13 cellular contexts compared by ENCODE assay signal in the genomic region with DNA sequence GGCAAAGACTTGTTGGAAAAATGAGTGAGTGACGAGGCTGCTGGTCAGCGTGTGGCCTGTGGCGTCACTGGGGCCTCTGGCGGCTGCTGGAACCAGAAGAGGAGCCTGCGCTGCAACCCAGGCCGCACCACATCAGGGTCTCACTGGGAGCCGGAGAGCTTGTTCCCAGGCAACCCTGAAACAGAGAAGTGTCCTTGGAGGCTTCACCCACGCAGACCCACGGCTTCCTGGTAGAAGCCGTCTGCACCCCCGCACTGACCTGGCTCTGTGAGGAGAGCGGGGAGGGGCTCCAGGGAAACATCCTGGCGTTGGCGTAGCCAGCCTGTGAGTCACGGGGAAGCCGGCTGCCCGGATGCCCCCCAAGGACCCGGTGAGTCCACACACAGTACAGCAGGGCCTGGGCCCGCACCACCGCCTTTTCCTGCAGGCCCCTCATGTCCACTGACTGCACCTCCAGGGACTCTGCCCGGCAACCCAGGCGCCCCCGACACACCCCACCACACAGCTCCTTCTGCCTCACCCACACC. TPM values are rescaled to one million over a fixed set of nuclear protein-coding genes. Genes with fewer than 3 reads are reported as not detected.
DNase-seq lines count a peak whose midpoint lies in the region; ATAC-seq, FAIRE-seq and TF ChIP-seq lines count a peak whose summit lies in the region.
"Had no signal": no experiment of that assay in that cellular context is flagged by ENCODE, and none has a peak within 500 bp of the region (broad histone marks: within the 10 kb centered on the region; RNA-seq: fewer than 3 reads in every experiment).

No MANE protein-coding gene starts in this region.

- FAIRE-seq in pancreas (lab: Jason Lieb, UNC), result no peak

- intact Hi-C loops in pancreas (cut with DNase I), result no loop called here

- H3K4me3 ChIP-seq in adipocyte (ENCODE audit: low read length) (no peak overlapping the region), fibroblast of pulmonary artery (replicated peaks; ENCODE audit: low read depth, low read length) (no peak overlapping the region), pancreas (no peak overlapping the region)

- no peak for TF ChIP-seq CTCF in fibroblast of pulmonary artery (IDR thresholded peaks at IDR 0.05; ENCODE audit: low read length, missing control alignments)
- no peak for TF ChIP-seq CTCF in pancreas (IDR thresholded peaks at IDR 0.05)
- no peak for TF ChIP-seq CTCF in GM13977 (IDR thresholded peaks at IDR 0.05; ENCODE audit: extremely low read depth, insufficient read depth, missing control alignments)

- in situ Hi-C loops in GM13977 (cut with MboI; ENCODE audit: low pct_unique_long_range_greater_than_20kb, low sequenced_read_pairs, unreplicated experiment), result no loop called here
- in situ Hi-C loops in KBM-7 (cut with MboI; ENCODE audit: low pct_unique_long_range_greater_than_20kb, low sequenced_read_pairs), result no loop called here

- peak; percentile 31 to 69 (median 58) for ATAC-seq in pancreas
- no peak for ATAC-seq in HG02798 (IDR thresholded peaks at IDR 0.05; ENCODE audit: poor library complexity, unreplicated experiment)
- ATAC-seq: foreskin keratinocyte had no signal

- H3K4me1 ChIP-seq in adipocyte (ENCODE audit: control insufficient read depth, insufficient read depth, low read length) (peaks cover 19% of the 10 kb centered on the region), pancreas (no peaks in the 10 kb centered on the region)
- H3K4me1 ChIP-seq: foreskin keratinocyte had no signal

- H3K36me3 ChIP-seq in adipocyte (ENCODE audit: control insufficient read depth, insufficient read depth, low read length, severe bottlenecking), result no peaks in the 10 kb centered on the region
- no peaks in the 10 kb centered on the region for H3K36me3 ChIP-seq in pancreas

- H3K9me3 ChIP-seq in adipocyte (ENCODE audit: control insufficient read depth, low read length) (no peaks in the 10 kb centered on the region), pancreas (no peaks in the 10 kb centered on the region)

- H3K27ac ChIP-seq in pancreas, result no peak overlapping the region
- H3K27ac ChIP-seq: foreskin keratinocyte, VCaP had no signal

- peak overlapping the region; percentile 63 for H3K9ac ChIP-seq in adipocyte (ENCODE audit: low read length)

- H3K27me3 ChIP-seq in adipocyte (replicated peaks; ENCODE audit: control insufficient read depth, insufficient read depth, low read length) (no peaks in the 10 kb centered on the region), pancreas (no peaks in the 10 kb centered on the region)
- H3K27me3 ChIP-seq: foreskin keratinocyte had no signal

- WGBS in pancreas, 2 donors, result 59 to 68% methylated on average over 20 to 23 of the region's 23 CpGs

- DNase-seq in AG08396 (ENCODE audit: low spot score) (peak; percentile 48), adipocyte (ENCODE audit: low read depth) (peak; percentile 89), fibroblast of pulmonary artery (ENCODE audit: low read depth) (peak; percentile 84), pancreas (peak in 2 of 6 donors; percentile 34 to 39), HUDEP-2 (lab: John Stamatoyannopoulos, UW; ENCODE audit: unreplicated experiment in 76 of 76) (no peak), GM13977 (ENCODE audit: low spot score) (no peak), KBM-7 (no peak)
- DNase-seq: activated gamma-delta T cell treated with Interleukin-2 at 50 U/mL for 16 hours; foreskin keratinocyte; NCI-H1048; stimulated activated CD4-positive, alpha-beta T cell treated with anti-CD3 and anti-CD28 coated beads, Interleukin-4, amount 100 ng/mL, for 4 hours had no signal

RNA-seq across cellular contexts. Expression of a gene that starts 57.4 kb away (rescaled TPM):
- total RNA-seq in pancreas, result 100 to 1,000 TPM in 1 of 6 donors, 10 to 100 TPM in 5; 22.9 to 101 (median 41.9) TPM
- polyA plus RNA-seq in pancreas, result 100 to 1,000 TPM in 1 of 2 donors, 10 to 100 TPM in 1; 97.4 to 131 TPM

RNA-seq across cellular contexts. Expression of a gene that starts 59.0 kb away (rescaled TPM):
- total RNA-seq in pancreas, result 100 to 1,000 TPM in 1 of 6 donors, 10 to 100 TPM in 5; 15.2 to 135 (median 45.5) TPM
- 100 to 1,000 TPM in 1 of 2 donors, 10 to 100 TPM in 1; 66.9 to 116 TPM for polyA plus RNA-seq in pancreas

Comparison
In these comparisons a context has a peak if more than half of its experiments do, and no peak if none do; other contexts are left out.
1. DNase-seq: peak in AG08396 (single experiment), adipocyte (single experiment) and fibroblast of pulmonary artery (single experiment); none in HUDEP-2 (0 of 76), GM13977 (single experiment) and KBM-7 (single experiment).